12 cellular contexts compared by ENCODE assay signal in the genomic region with DNA sequence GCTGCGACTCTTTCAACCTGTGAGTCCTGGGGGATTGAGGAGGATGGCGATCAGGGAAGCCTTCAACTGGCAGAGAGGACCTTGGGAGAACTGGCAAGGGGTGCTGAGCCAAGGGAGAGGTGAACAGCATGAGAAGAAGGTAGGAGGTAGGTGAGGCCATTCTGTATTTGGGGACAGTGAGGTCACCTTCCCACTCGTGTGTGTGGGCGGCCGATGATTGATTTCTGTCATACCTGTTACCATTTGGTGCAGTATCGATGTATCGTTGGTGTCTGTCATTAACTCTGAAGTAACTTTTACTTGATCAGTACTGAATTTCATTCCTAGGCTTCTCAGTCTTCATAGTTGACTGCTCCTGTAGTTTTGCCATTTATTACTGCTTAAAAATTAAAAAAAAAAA. TPM values are rescaled to one million over a fixed set of nuclear protein-coding genes. Genes with fewer than 3 reads are reported as not detected.
DNase-seq lines count a peak whose midpoint lies in the region; ATAC-seq and TF ChIP-seq lines count a peak whose summit lies in the region.
"Had no signal": no experiment of that assay in that cellular context is flagged by ENCODE, and none has a peak within 500 bp of the region (broad histone marks: within the 10 kb centered on the region; RNA-seq: fewer than 3 reads in every experiment).

No MANE protein-coding gene starts in this region.

- POLR2A ChIA-PET in activated CD8-positive, alpha-beta T cell treated with anti-CD3 and anti-CD28 coated beads for 36 hours (lab: Charles Lee) = no interaction called here

- peak; percentile 80 for DNase-seq in activated effector memory CD4-positive, alpha-beta T cell treated with anti-CD3 and anti-CD28 coated beads, Interleukin-2, amount 50 U/mL, for 16 hours
- no peak for DNase-seq in activated effector memory CD4-positive, alpha-beta T cell treated with Interleukin-2 at 50 U/mL for 16 hours
- peak; percentile 80 for DNase-seq in activated CD8-positive, alpha-beta T cell treated with anti-CD3 and anti-CD28 coated beads for 36 hours
- no peak for DNase-seq in natural killer cell
- no peak for DNase-seq in head of caudate nucleus
- DNase-seq in NCI-H2196 (lab: John Stamatoyannopoulos, UW; ENCODE audit: unreplicated experiment) = no peak
- DNase-seq: left ventricle myocardium superior, NCI-H1105, NCI-H2227 treated with DMSO at 0.1 percent for 48 hours had no signal

- H3K4me1 Mint-ChIP-seq in activated CD8-positive, alpha-beta T cell treated with anti-CD3 and anti-CD28 coated beads for 36 hours (ENCODE audit: low read depth) = peaks cover 46% of the 10 kb centered on the region
- H3K4me1 Mint-ChIP-seq in natural killer cell = peaks cover 58 to 59% of the 10 kb centered on the region in 2 donors
- peaks cover 56% of the 10 kb centered on the region for H3K4me1 Mint-ChIP-seq in stimulated activated naive CD8-positive, alpha-beta T cell treated with anti-CD3 and anti-CD28 coated beads, Interleukin-15, Interleukin-2, amounts not matched to agents 100 ng/mL and 50 ng/mL, for 24 hours (ENCODE audit: low read depth)

- H3K27ac Mint-ChIP-seq in activated CD8-positive, alpha-beta T cell treated with anti-CD3 and anti-CD28 coated beads for 36 hours = no peak overlapping the region
- H3K27ac Mint-ChIP-seq in natural killer cell = peak overlapping the region; percentile 54 to 99
- H3K27ac Mint-ChIP-seq in stimulated activated naive CD8-positive, alpha-beta T cell treated with anti-CD3 and anti-CD28 coated beads, Interleukin-15, Interleukin-2, amounts not matched to agents 100 ng/mL and 50 ng/mL, for 24 hours = peak overlapping the region; percentile 34

- ATAC-seq in activated CD8-positive, alpha-beta T cell treated with anti-CD3 and anti-CD28 coated beads for 36 hours = no peak
- ATAC-seq in natural killer cell = no peak
- no peak for ATAC-seq in GM18519 (IDR thresholded peaks at IDR 0.05; ENCODE audit: low FRiP score, unreplicated experiment)
- ATAC-seq: left ventricle myocardium superior had no signal

- H3K4me3 Mint-ChIP-seq in activated CD8-positive, alpha-beta T cell treated with anti-CD3 and anti-CD28 coated beads for 36 hours = no peak overlapping the region
- H3K4me3 Mint-ChIP-seq in natural killer cell = peak overlapping the region; percentile 69
- no peak overlapping the region for H3K4me3 Mint-ChIP-seq in stimulated activated naive CD8-positive, alpha-beta T cell treated with anti-CD3 and anti-CD28 coated beads, Interleukin-15, Interleukin-2, amounts not matched to agents 100 ng/mL and 50 ng/mL, for 24 hours

- no peaks in the 10 kb centered on the region for H3K9me3 Mint-ChIP-seq in activated CD8-positive, alpha-beta T cell treated with anti-CD3 and anti-CD28 coated beads for 36 hours
- no peaks in the 10 kb centered on the region for H3K9me3 Mint-ChIP-seq in natural killer cell
- H3K9me3 Mint-ChIP-seq in stimulated activated naive CD8-positive, alpha-beta T cell treated with anti-CD3 and anti-CD28 coated beads, Interleukin-15, Interleukin-2, amounts not matched to agents 100 ng/mL and 50 ng/mL, for 24 hours = no peaks in the 10 kb centered on the region

- H3K36me3 Mint-ChIP-seq in activated CD8-positive, alpha-beta T cell treated with anti-CD3 and anti-CD28 coated beads for 36 hours (ENCODE audit: low read depth) = no peaks in the 10 kb centered on the region
- no peaks in the 10 kb centered on the region for H3K36me3 Mint-ChIP-seq in natural killer cell
- no peaks in the 10 kb centered on the region for H3K36me3 Mint-ChIP-seq in stimulated activated naive CD8-positive, alpha-beta T cell treated with anti-CD3 and anti-CD28 coated beads, Interleukin-15, Interleukin-2, amounts not matched to agents 100 ng/mL and 50 ng/mL, for 24 hours (ENCODE audit: low read depth)

- TF ChIP-seq CTCF in activated CD8-positive, alpha-beta T cell treated with anti-CD3 and anti-CD28 coated beads for 36 hours (IDR thresholded peaks at IDR 0.05) = no peak
- TF ChIP-seq CTCF in natural killer cell (IDR thresholded peaks at IDR 0.05) = no peak

- H3K27me3 Mint-ChIP-seq in activated CD8-positive, alpha-beta T cell treated with anti-CD3 and anti-CD28 coated beads for 36 hours = no peaks in the 10 kb centered on the region
- H3K27me3 Mint-ChIP-seq in natural killer cell (ENCODE audit: low read depth in 2 of 2) = no peaks in the 10 kb centered on the region
- no peaks in the 10 kb centered on the region for H3K27me3 Mint-ChIP-seq in stimulated activated naive CD8-positive, alpha-beta T cell treated with anti-CD3 and anti-CD28 coated beads, Interleukin-15, Interleukin-2, amounts not matched to agents 100 ng/mL and 50 ng/mL, for 24 hours

- intact Hi-C loops in activated CD8-positive, alpha-beta T cell treated with anti-CD3 and anti-CD28 coated beads for 36 hours (cut with micrococcal nuclease) = loop anchor here (5.0 to 10.0 kb wide), 2 partner anchors 102 to 140 kb away; no protein-coding TSS in a partner anchor
- intact Hi-C loops in natural killer cell (cut with micrococcal nuclease) (loop anchor here (10.0 kb wide), 1 partner anchor 140 kb away; no protein-coding TSS in a partner anchor), head of caudate nucleus (cut with DNase I) (loop anchor here (10.0 kb wide), 1 partner anchor 140 kb away; no protein-coding TSS in a partner anchor)

- CTCF ChIA-PET in activated CD8-positive, alpha-beta T cell treated with anti-CD3 and anti-CD28 coated beads for 36 hours (lab: Charles Lee) = no interaction called here

RNA-seq across cellular contexts. Expression of gene ARSG, which starts 3.8 kb away (rescaled TPM):
- 1 to 10 TPM; 7.2 to 8.4 TPM for total RNA-seq in activated CD8-positive, alpha-beta T cell treated with anti-CD3 and anti-CD28 coated beads for 36 hours
- total RNA-seq in natural killer cell = 10 to 100 TPM; 34.8 to 52.3 (median 39.3) TPM
- total RNA-seq: SJSA1 had no signal

RNA-seq across cellular contexts. Expression of gene SLC16A6, which starts 4.2 kb away (rescaled TPM):
- 1 to 10 TPM; 2.3 to 2.8 TPM for total RNA-seq in activated CD8-positive, alpha-beta T cell treated with anti-CD3 and anti-CD28 coated beads for 36 hours
- total RNA-seq in natural killer cell = 10 to 100 TPM; 16.5 to 20.9 (median 19.4) TPM
- total RNA-seq: left ventricle myocardium superior, SJSA1 had no signal

RNA-seq across cellular contexts. Expression of gene AMZ2, which starts 47.2 kb away (rescaled TPM):
- 100 to 1,000 TPM; 132 to 141 TPM for total RNA-seq in activated CD8-positive, alpha-beta T cell treated with anti-CD3 and anti-CD28 coated beads for 36 hours
- total RNA-seq in natural killer cell = 100 to 1,000 TPM in 2 of 3 donors, 10 to 100 TPM in 1; 87.0 to 131 (median 107) TPM

Comparison
In these comparisons a context has a peak if more than half of its experiments do, and no peak if none do; other contexts are left out.
1. DNase-seq: peak in activated effector memory CD4-positive, alpha-beta T cell treated with anti-CD3 and anti-CD28 coated beads, Interleukin-2, amount 50 U/mL, for 16 hours (single experiment) and activated CD8-positive, alpha-beta T cell treated with anti-CD3 and anti-CD28 coated beads for 36 hours (single experiment); none in activated effector memory CD4-positive, alpha-beta T cell treated with Interleukin-2 at 50 U/mL for 16 hours (single experiment), natural killer cell (single experiment), head of caudate nucleus (0 of 42) and NCI-H2196 (single experiment).
2. RNA of gene SLC16A6, which starts 4.2 kb away (total RNA-seq): 16.5 to 20.9 TPM in natural killer cell; 2.3 to 2.8 TPM in activated CD8-positive, alpha-beta T cell treated with anti-CD3 and anti-CD28 coated beads for 36 hours; every median in the first group is over 4 times any median in the second.